Comparison of ENCODE assay signal across 8 cellular contexts in the genomic region with DNA sequence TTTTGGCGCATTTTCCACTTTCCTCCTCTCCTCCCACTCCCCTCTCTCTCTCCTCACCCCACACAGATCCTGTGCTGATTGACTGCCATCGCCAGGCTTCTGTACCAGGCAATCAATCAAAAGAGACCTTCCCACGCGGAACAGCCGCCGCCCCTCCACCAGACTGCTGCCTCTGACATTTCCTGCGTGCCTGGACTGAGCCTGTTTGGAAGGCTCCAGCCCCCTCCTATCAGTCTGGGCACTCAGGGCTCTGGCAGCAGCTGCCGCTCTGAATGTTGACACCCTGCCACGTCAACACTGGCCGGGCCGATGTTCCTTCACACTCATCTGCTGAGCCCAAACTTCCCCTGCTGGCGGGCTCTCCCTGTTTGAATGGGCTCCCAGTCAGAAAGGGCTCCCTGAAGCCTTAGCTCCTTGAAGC.
DNase-seq lines count a peak whose midpoint lies in the region; ATAC-seq, FAIRE-seq and TF ChIP-seq lines count a peak whose summit lies in the region.

No MANE protein-coding gene starts in this region.

- H3K27me3 Mint-ChIP-seq in endothelial cell (ENCODE audit: unreplicated experiment) = no peaks in the 10 kb centered on the region

- no peaks in the 10 kb centered on the region for H3K9me3 Mint-ChIP-seq in endothelial cell (ENCODE audit: unreplicated experiment)

- intact Hi-C loops in posterior cingulate gyrus (cut with DNase I) = no loop called here

- H3K4me3 Mint-ChIP-seq in endothelial cell (ENCODE audit: unreplicated experiment) = no peak overlapping the region

- H3K4me1 Mint-ChIP-seq in endothelial cell (ENCODE audit: unreplicated experiment) = peaks cover 8% of the 10 kb centered on the region

- ATAC-seq in HG03196 (IDR thresholded peaks at IDR 0.05; ENCODE audit: unreplicated experiment) (no peak), HG03342 (IDR thresholded peaks at IDR 0.05; ENCODE audit: unreplicated experiment) (no peak), HG03175 (IDR thresholded peaks at IDR 0.05; ENCODE audit: unreplicated experiment) (no peak)

- no peaks in the 10 kb centered on the region for H3K36me3 Mint-ChIP-seq in endothelial cell (ENCODE audit: low read depth, unreplicated experiment)

- DNase-seq in ELF-1 (ENCODE audit: low read depth, low spot score) (peak; percentile 62), NCI-H460 (ENCODE audit: extremely low read depth, low read depth) (peak; percentile 26), frontal cortex (ENCODE audit: low spot score in 2 of 2) (peak; percentile 6 to 38), posterior cingulate gyrus (peak; percentile 33 to 93 (median 60)), endothelial cell (ENCODE audit: low spot score) (no peak)

- no peak overlapping the region for H3K27ac Mint-ChIP-seq in endothelial cell (ENCODE audit: unreplicated experiment)

- no peak for FAIRE-seq in frontal cortex (lab: Jason Lieb, UNC)

- no peak for TF ChIP-seq CTCF in endothelial cell (IDR thresholded peaks at IDR 0.05; ENCODE audit: unreplicated experiment)
